ENCODE assay signal across 1 cellular context in the genomic region with DNA sequence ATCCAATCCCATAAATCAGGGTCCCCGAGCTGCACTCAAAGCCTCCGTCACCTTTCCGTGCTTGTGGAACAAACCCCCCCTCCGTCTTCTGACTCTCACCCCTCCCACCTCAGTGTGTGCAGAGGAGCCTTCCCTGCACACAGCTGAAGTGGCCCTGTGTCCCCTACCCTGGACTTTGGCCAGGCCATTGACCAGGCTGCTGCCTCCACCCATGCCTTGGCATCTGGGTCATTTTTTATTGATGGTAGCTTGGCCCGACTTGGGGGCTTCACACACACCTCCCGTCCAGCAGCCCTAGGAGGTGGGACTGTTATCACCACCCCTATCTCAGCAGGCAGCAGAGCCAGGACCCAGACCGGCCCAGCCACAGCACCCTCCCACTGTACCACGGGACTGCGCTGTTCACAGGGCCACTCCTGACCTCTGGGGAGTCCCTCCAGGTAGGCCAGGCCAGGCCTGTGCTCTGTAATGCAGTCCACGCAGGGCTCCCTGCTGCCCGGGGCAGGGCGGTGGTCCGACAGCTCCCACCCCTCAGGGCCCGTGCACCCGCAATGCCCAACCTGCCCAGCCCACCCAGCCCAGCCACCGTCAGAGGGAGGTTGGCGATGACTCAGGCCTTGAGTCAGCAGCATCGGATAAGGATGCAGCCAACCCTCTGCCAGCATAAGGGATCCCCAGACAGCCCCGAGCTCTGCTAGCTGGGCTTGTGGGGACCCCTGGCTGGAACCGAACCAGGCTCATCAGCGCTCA.
TF ChIP-seq lines count a peak whose summit lies in the region.

No MANE protein-coding gene starts in this region.

TF ChIP-seq in HepG2, 621 proteins besides CTCF, POLR2A, EP300 and RAD21:
- peak; percentile 9; the same call in 1 of the 2 replicates for TF ChIP-seq RARA (CRISPR knock-in tag; IDR thresholded peaks at IDR 0.05)
- TF ChIP-seq SAP130 (CRISPR knock-in tag; IDR thresholded peaks at IDR 0.05; ENCODE audit: low read depth), result 0 out of 2 replicates have a peak, but pooled peaks have one; percentile 4
- TF ChIP-seq MAFK (conservative IDR thresholded peaks at IDR 0.05 in 1 of 2, IDR thresholded peaks at IDR 0.05 in 1 of 2; ENCODE audit: low read length in 2 of 2), result 0 out of 4 replicates have a peak, but pooled peaks of 1 of the 2 experiments have one; percentile 5
- TF ChIP-seq, protein P1, sequence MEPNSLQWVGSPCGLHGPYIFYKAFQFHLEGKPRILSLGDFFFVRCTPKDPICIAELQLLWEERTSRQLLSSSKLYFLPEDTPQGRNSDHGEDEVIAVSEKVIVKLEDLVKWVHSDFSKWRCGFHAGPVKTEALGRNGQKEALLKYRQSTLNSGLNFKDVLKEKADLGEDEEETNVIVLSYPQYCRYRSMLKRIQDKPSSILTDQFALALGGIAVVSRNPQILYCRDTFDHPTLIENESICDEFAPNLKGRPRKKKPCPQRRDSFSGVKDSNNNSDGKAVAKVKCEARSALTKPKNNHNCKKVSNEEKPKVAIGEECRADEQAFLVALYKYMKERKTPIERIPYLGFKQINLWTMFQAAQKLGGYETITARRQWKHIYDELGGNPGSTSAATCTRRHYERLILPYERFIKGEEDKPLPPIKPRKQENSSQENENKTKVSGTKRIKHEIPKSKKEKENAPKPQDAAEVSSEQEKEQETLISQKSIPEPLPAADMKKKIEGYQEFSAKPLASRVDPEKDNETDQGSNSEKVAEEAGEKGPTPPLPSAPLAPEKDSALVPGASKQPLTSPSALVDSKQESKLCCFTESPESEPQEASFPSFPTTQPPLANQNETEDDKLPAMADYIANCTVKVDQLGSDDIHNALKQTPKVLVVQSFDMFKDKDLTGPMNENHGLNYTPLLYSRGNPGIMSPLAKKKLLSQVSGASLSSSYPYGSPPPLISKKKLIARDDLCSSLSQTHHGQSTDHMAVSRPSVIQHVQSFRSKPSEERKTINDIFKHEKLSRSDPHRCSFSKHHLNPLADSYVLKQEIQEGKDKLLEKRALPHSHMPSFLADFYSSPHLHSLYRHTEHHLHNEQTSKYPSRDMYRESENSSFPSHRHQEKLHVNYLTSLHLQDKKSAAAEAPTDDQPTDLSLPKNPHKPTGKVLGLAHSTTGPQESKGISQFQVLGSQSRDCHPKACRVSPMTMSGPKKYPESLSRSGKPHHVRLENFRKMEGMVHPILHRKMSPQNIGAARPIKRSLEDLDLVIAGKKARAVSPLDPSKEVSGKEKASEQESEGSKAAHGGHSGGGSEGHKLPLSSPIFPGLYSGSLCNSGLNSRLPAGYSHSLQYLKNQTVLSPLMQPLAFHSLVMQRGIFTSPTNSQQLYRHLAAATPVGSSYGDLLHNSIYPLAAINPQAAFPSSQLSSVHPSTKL (CRISPR knock-in tag; IDR thresholded peaks at IDR 0.05), result peak; percentile 27; the same call in 1 of the 2 replicates
- peak; percentile 23 for TF ChIP-seq AGO2 (optimal IDR thresholded peaks at IDR 0.05; ENCODE audit: low read depth, low read length)
- peak; percentile 58; the same call in 1 of the 2 replicates for TF ChIP-seq MAFG (CRISPR knock-in tag; IDR thresholded peaks at IDR 0.05)
- peak; percentile 85 for TF ChIP-seq ZSCAN25 (CRISPR knock-in tag; IDR thresholded peaks at IDR 0.05)
- peak; percentile 7; the same call in 1 of the 2 replicates for TF ChIP-seq GATAD2A (CRISPR knock-in tag; IDR thresholded peaks at IDR 0.05)
- TF ChIP-seq HNF4A (CRISPR knock-in tag; IDR thresholded peaks at IDR 0.05), result peak; percentile 72; the same call in 1 of the 2 replicates
- peak; percentile 59 for TF ChIP-seq ZFX (CRISPR knock-in tag; IDR thresholded peaks at IDR 0.05; ENCODE audit: low read depth)
- no peak for TF ChIP-seq HDAC1 (CRISPR knock-in tag; IDR thresholded peaks at IDR 0.05)
- TF ChIP-seq ZNF451 (CRISPR knock-in tag; IDR thresholded peaks at IDR 0.05), result 0 out of 2 replicates have a peak, but pooled peaks have one; percentile 51
- TF ChIP-seq PHF21A (CRISPR knock-in tag; IDR thresholded peaks at IDR 0.05), result no peak
- peak; percentile 32; the same call in 1 of the 2 replicates for TF ChIP-seq ZNF792 (CRISPR knock-in tag; IDR thresholded peaks at IDR 0.05)
- peak; percentile 15; the same call in 1 of the 2 replicates for TF ChIP-seq SALL1 (CRISPR knock-in tag; IDR thresholded peaks at IDR 0.05)
- TF ChIP-seq, protein P2, sequence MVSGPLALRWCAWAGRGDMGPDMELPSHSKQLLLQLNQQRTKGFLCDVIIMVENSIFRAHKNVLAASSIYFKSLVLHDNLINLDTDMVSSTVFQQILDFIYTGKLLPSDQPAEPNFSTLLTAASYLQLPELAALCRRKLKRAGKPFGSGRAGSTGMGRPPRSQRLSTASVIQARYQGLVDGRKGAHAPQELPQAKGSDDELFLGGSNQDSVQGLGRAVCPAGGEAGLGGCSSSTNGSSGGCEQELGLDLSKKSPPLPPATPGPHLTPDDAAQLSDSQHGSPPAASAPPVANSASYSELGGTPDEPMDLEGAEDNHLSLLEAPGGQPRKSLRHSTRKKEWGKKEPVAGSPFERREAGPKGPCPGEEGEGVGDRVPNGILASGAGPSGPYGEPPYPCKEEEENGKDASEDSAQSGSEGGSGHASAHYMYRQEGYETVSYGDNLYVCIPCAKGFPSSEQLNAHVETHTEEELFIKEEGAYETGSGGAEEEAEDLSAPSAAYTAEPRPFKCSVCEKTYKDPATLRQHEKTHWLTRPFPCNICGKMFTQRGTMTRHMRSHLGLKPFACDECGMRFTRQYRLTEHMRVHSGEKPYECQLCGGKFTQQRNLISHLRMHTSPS (CRISPR knock-in tag; IDR thresholded peaks at IDR 0.05; ENCODE audit: low read depth), result peak; percentile 75
- TF ChIP-seq ZFP1 (CRISPR knock-in tag; IDR thresholded peaks at IDR 0.05), result no peak
- TF ChIP-seq PCBP1 (IDR thresholded peaks at IDR 0.05; ENCODE audit: borderline replicate concordance, low read depth, low read length), result no peak
- peak; percentile 46; the same call in 1 of the 2 replicates for TF ChIP-seq HNF4G (IDR thresholded peaks at IDR 0.05; ENCODE audit: borderline replicate concordance, low read depth, low read length)
- no peak for TF ChIP-seq HNF4G (CRISPR knock-in tag; IDR thresholded peaks at IDR 0.05; ENCODE audit: borderline replicate concordance, low read depth)
- TF ChIP-seq, protein P3, sequence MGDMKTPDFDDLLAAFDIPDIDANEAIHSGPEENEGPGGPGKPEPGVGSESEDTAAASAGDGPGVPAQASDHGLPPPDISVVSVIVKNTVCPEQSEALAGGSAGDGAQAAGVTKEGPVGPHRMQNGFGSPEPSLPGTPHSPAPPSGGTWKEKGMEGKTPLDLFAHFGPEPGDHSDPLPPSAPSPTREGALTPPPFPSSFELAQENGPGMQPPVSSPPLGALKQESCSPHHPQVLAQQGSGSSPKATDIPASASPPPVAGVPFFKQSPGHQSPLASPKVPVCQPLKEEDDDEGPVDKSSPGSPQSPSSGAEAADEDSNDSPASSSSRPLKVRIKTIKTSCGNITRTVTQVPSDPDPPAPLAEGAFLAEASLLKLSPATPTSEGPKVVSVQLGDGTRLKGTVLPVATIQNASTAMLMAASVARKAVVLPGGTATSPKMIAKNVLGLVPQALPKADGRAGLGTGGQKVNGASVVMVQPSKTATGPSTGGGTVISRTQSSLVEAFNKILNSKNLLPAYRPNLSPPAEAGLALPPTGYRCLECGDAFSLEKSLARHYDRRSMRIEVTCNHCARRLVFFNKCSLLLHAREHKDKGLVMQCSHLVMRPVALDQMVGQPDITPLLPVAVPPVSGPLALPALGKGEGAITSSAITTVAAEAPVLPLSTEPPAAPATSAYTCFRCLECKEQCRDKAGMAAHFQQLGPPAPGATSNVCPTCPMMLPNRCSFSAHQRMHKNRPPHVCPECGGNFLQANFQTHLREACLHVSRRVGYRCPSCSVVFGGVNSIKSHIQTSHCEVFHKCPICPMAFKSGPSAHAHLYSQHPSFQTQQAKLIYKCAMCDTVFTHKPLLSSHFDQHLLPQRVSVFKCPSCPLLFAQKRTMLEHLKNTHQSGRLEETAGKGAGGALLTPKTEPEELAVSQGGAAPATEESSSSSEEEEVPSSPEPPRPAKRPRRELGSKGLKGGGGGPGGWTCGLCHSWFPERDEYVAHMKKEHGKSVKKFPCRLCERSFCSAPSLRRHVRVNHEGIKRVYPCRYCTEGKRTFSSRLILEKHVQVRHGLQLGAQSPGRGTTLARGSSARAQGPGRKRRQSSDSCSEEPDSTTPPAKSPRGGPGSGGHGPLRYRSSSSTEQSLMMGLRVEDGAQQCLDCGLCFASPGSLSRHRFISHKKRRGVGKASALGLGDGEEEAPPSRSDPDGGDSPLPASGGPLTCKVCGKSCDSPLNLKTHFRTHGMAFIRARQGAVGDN (CRISPR knock-in tag; IDR thresholded peaks at IDR 0.05), result peak; percentile 1; the same call in 1 of the 2 replicates
- TF ChIP-seq BRD4 (CRISPR knock-in tag; IDR thresholded peaks at IDR 0.05), result 0 out of 2 replicates have a peak, but pooled peaks have one; percentile 8
- no peak for TF ChIP-seq ZNF564 (CRISPR knock-in tag; IDR thresholded peaks at IDR 0.05)
- TF ChIP-seq HNRNPL (IDR thresholded peaks at IDR 0.05; ENCODE audit: low read depth, low read length), result peak; percentile 87
- TF ChIP-seq LCORL (IDR thresholded peaks at IDR 0.05), result no peak
- no peak for TF ChIP-seq LCORL (CRISPR knock-in tag; IDR thresholded peaks at IDR 0.05)
- TF ChIP-seq MTA1 (CRISPR knock-in tag; IDR thresholded peaks at IDR 0.05; ENCODE audit: borderline replicate concordance), result peak; percentile 28; the same call in 1 of the 2 replicates
- no peak for TF ChIP-seq ZNF432 (CRISPR knock-in tag; IDR thresholded peaks at IDR 0.05; ENCODE audit: borderline replicate concordance)
- peak; percentile 28; the same call in 1 of the 2 replicates for TF ChIP-seq ZNF891 (CRISPR knock-in tag; IDR thresholded peaks at IDR 0.05)
- TF ChIP-seq RBFOX2 (IDR thresholded peaks at IDR 0.05; ENCODE audit: low read depth, low read length), result 0 out of 2 replicates have a peak, but pooled peaks have one; percentile 35
- TF ChIP-seq FOSL2 (CRISPR knock-in tag; IDR thresholded peaks at IDR 0.05), result peak; percentile 66
- no peak for TF ChIP-seq KDM5A (IDR thresholded peaks at IDR 0.05; ENCODE audit: borderline replicate concordance, low read length)
- TF ChIP-seq, protein P4, sequence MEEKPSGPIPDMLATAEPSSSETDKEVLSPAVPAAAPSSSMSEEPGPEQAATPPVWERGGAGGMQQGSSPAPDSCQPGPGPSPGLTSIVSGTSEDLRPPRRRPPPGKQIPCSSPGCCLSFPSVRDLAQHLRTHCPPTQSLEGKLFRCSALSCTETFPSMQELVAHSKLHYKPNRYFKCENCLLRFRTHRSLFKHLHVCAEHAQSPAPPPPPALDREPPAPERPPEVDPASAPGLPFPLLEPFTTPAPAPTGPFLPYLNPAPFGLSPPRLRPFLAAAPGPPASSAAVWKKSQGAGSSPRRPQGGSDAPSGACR (CRISPR knock-in tag; IDR thresholded peaks at IDR 0.05), result 0 out of 2 replicates have a peak, but pooled peaks have one; percentile 34
TF ChIP-seq in HepG2: peak in this region for 23.
